2 cellular contexts compared by ENCODE assay signal in the genomic region with DNA sequence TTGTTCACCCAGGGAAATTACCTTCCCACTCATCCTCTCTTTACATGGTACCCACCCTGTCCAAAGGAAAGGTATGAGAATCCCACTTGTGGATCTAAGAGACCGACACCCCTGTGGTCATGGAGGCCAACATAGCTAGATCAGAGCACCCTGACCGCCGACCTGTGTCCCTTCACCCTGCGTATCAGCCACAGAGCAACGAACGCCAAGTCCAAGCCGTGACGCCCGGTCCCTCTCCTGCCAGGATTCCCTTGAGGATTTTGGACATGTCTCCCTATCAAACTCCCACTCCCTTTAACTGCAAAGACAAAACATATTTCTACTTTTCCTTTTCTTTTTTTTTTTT.
TF ChIP-seq lines count a peak whose summit lies in the region.

No MANE protein-coding gene starts in this region.

TF ChIP-seq in IMR-90, 13 proteins besides CTCF, POLR2A, EP300 and RAD21:
- TF ChIP-seq BHLHE40 (IDR thresholded peaks at IDR 0.05; ENCODE audit: low read depth, low read length): no peak
- no peak for TF ChIP-seq RFX5 (IDR thresholded peaks at IDR 0.05; ENCODE audit: low read depth, low read length)
- TF ChIP-seq, protein P1, sequence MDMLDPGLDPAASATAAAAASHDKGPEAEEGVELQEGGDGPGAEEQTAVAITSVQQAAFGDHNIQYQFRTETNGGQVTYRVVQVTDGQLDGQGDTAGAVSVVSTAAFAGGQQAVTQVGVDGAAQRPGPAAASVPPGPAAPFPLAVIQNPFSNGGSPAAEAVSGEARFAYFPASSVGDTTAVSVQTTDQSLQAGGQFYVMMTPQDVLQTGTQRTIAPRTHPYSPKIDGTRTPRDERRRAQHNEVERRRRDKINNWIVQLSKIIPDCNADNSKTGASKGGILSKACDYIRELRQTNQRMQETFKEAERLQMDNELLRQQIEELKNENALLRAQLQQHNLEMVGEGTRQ (IDR thresholded peaks at IDR 0.05; ENCODE audit: low read depth, low read length): no peak
- TF ChIP-seq FOS (IDR thresholded peaks at IDR 0.05; ENCODE audit: low read depth, low read length): no peak
- TF ChIP-seq MAFK (IDR thresholded peaks at IDR 0.05; ENCODE audit: low read depth, low read length): no peak
- no peak for TF ChIP-seq MAZ (IDR thresholded peaks at IDR 0.05; ENCODE audit: borderline replicate concordance, low read depth, low read length)
- TF ChIP-seq SMC3 (IDR thresholded peaks at IDR 0.05; ENCODE audit: low read depth, low read length): no peak

TF ChIP-seq in SK-N-SH, 30 proteins besides CTCF, POLR2A, EP300 and RAD21:
- no peak for TF ChIP-seq ELF1 (IDR thresholded peaks at IDR 0.05)
- no peak for TF ChIP-seq SMC3 (IDR thresholded peaks at IDR 0.05; ENCODE audit: low read depth, low read length)
- TF ChIP-seq POLR2AphosphoS5 (IDR thresholded peaks at IDR 0.05; ENCODE audit: low read depth, low read length): no peak
- TF ChIP-seq, protein P2, sequence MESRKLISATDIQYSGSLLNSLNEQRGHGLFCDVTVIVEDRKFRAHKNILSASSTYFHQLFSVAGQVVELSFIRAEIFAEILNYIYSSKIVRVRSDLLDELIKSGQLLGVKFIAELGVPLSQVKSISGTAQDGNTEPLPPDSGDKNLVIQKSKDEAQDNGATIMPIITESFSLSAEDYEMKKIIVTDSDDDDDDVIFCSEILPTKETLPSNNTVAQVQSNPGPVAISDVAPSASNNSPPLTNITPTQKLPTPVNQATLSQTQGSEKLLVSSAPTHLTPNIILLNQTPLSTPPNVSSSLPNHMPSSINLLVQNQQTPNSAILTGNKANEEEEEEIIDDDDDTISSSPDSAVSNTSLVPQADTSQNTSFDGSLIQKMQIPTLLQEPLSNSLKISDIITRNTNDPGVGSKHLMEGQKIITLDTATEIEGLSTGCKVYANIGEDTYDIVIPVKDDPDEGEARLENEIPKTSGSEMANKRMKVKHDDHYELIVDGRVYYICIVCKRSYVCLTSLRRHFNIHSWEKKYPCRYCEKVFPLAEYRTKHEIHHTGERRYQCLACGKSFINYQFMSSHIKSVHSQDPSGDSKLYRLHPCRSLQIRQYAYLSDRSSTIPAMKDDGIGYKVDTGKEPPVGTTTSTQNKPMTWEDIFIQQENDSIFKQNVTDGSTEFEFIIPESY (IDR thresholded peaks at IDR 0.05; ENCODE audit: borderline replicate concordance, low read depth): no peak
- TF ChIP-seq RFX5 (IDR thresholded peaks at IDR 0.05; ENCODE audit: low read length): no peak
